Comparison of ENCODE assay signal across 9 cellular contexts in genomic region chr17:2090210-2090641, GRCh38. TPM values are rescaled to one million over a fixed set of nuclear protein-coding genes. Genes with fewer than 3 reads are reported as not detected.
A peak's percentile ranks its signal among the peaks of the same experiment; 100 is the strongest.
DNase-seq lines count a peak whose midpoint lies in the region; ATAC-seq and TF ChIP-seq lines count a peak whose summit lies in the region.
"Had no signal": no experiment of that assay in that cellular context is flagged by ENCODE, and none has a peak within 500 bp of the region (broad histone marks: within the 10 kb centered on the region; RNA-seq: fewer than 3 reads in every experiment).

No MANE protein-coding gene starts in this region.

- H2AK5ac ChIP-seq in mesendoderm (ENCODE audit: low read length), result no peak overlapping the region

- ATAC-seq in Right ventricle myocardium superior (ENCODE audit: poor library complexity) (no peak), GM18520 (IDR thresholded peaks at IDR 0.05; ENCODE audit: unreplicated experiment) (no peak)

- no peak overlapping the region for H4K8ac ChIP-seq in mesendoderm (ENCODE audit: low read depth, low read length)

- WGBS in mesendoderm (ENCODE audit: extremely low coverage, insufficient coverage, low lambda C conversion rate), result no CpG with 5 or more reads among the region's 9 CpGs
- WGBS in thyroid gland, 2 donors, result 71 to 75% methylated on average over 9 of the region's 9 CpGs

- H3K4me2 ChIP-seq in mesendoderm (ENCODE audit: low read length), result no peak overlapping the region

- intact Hi-C loops in left ventricle myocardium inferior (cut with micrococcal nuclease) (loop anchor here (10.0 kb wide), 2 partner anchors 85 to 145 kb away; no protein-coding TSS in a partner anchor), Right ventricle myocardium superior (cut with DNase I) (loop anchor here (10.0 kb wide), 1 partner anchor 155 kb away; no protein-coding TSS in a partner anchor), thyroid gland (cut with DNase I) (loop anchor here (5.0 to 10.0 kb wide), 2 partner anchors 33 to 155 kb away; partner anchors contain the start of gene HIC1)

- no peak overlapping the region for H3K23ac ChIP-seq in mesendoderm (ENCODE audit: low read length)

- H2BK15ac ChIP-seq in mesendoderm (replicated peaks; ENCODE audit: low read depth), result no peak overlapping the region

- H3K9me3 ChIP-seq in left ventricle myocardium inferior (replicated peaks) (no peaks in the 10 kb centered on the region), thyroid gland (no peaks in the 10 kb centered on the region)

- H3K36me3 ChIP-seq in left ventricle myocardium inferior, result no peaks in the 10 kb centered on the region
- H3K36me3 ChIP-seq in mesendoderm (ENCODE audit: control insufficient read depth, insufficient read depth, low read length), result no peaks in the 10 kb centered on the region
- no peaks in the 10 kb centered on the region for H3K36me3 ChIP-seq in thyroid gland

- H3K79me1 ChIP-seq in mesendoderm (ENCODE audit: low read length), result no peaks in the 10 kb centered on the region

- peak overlapping the region; percentile 93 for H3K27ac ChIP-seq in left ventricle myocardium inferior (replicated peaks)
- H3K27ac ChIP-seq in mesendoderm (ENCODE audit: low read depth, low read length), result no peak overlapping the region
- peak overlapping the region in 2 of 3 donors; percentile 1 to 71 for H3K27ac ChIP-seq in thyroid gland

- no peak overlapping the region for H2BK120ac ChIP-seq in mesendoderm (ENCODE audit: low read depth, low read length)

- no peak for TF ChIP-seq POLR2A in thyroid gland (IDR thresholded peaks at IDR 0.05)

- TF ChIP-seq CTCF in left ventricle myocardium inferior (IDR thresholded peaks at IDR 0.05; ENCODE audit: borderline replicate concordance) (no peak), thyroid gland (IDR thresholded peaks at IDR 0.05) (no peak)

- H3K4me3 ChIP-seq in left ventricle myocardium inferior (peak overlapping the region; percentile 57), mesendoderm (ENCODE audit: low read length) (no peak overlapping the region), thyroid gland (replicated peaks in 1 of 3) (no peak overlapping the region)

- no peak overlapping the region for H2BK5ac ChIP-seq in mesendoderm (ENCODE audit: low read length)

- H3K27me3 ChIP-seq in left ventricle myocardium inferior (ENCODE audit: low read depth) (no peaks in the 10 kb centered on the region), mesendoderm (ENCODE audit: insufficient read depth, low read length, poor library complexity) (no peaks in the 10 kb centered on the region), thyroid gland (no peaks in the 10 kb centered on the region)

- no peak overlapping the region for H3K4ac ChIP-seq in mesendoderm (ENCODE audit: low read depth, low read length)

- no peaks in the 10 kb centered on the region for H3K79me2 ChIP-seq in mesendoderm (ENCODE audit: control insufficient read depth, insufficient read depth, low read length)

- H4K5ac ChIP-seq in mesendoderm (ENCODE audit: low read length), result no peak overlapping the region

- peaks cover 98% of the 10 kb centered on the region for H3K4me1 ChIP-seq in left ventricle myocardium inferior
- peaks cover 11% of the 10 kb centered on the region for H3K4me1 ChIP-seq in mesendoderm (ENCODE audit: control insufficient read depth, low read depth, low read length)
- H3K4me1 ChIP-seq in thyroid gland, result peaks cover 21 to 79% of the 10 kb centered on the region in 2 donors

- no peak overlapping the region for H3K9ac ChIP-seq in mesendoderm (ENCODE audit: low read length)

- DNase-seq in left ventricle myocardium inferior (no peak), Right ventricle myocardium superior (no peak), mesendoderm (no peak), thyroid gland (no peak), DMS 273 (lab: John Stamatoyannopoulos, UW; ENCODE audit: unreplicated experiment) (no peak), AG08396 (ENCODE audit: low spot score) (no peak)
- peak; percentile 34 for DNase-seq in activated naive CD4-positive, alpha-beta T cell treated with Interleukin-2 at 50 U/mL for 16 hours
- DNase-seq: NCI-H526 treated with DMSO at 0.1 percent for 48 hours had no signal

- peak overlapping the region; percentile 58 for H3K56ac ChIP-seq in mesendoderm (ENCODE audit: low read length)

- H3K18ac ChIP-seq in mesendoderm (ENCODE audit: low read length), result no peak overlapping the region

RNA-seq across cellular contexts. Expression of gene HIC1, which starts 35.3 kb away (rescaled TPM):
- 23.5 TPM for total RNA-seq in left ventricle myocardium inferior
- total RNA-seq in Right ventricle myocardium superior, result 19.3 TPM
- polyA plus RNA-seq in mesendoderm (2013, experiment 1 of 2), result 0.10 TPM
- polyA plus RNA-seq in mesendoderm (2013, experiment 2 of 2), result 0.10 TPM
- 10 to 100 TPM; 13.3 to 23.2 (median 18.3) TPM for total RNA-seq in thyroid gland

RNA-seq across cellular contexts. Expression of gene OVCA2, which starts 48.4 kb away (rescaled TPM):
- 16.6 TPM for total RNA-seq in left ventricle myocardium inferior
- 13.7 TPM for total RNA-seq in Right ventricle myocardium superior
- polyA plus RNA-seq in mesendoderm (2013, experiment 1 of 2), result 43.4 TPM
- 43.4 TPM for polyA plus RNA-seq in mesendoderm (2013, experiment 2 of 2)
- total RNA-seq in thyroid gland, result 10 to 100 TPM; 37.6 to 54.1 (median 47.3) TPM
